1 cellular context compared by ENCODE assay signal in genomic region chr5:133225671-133226152, GRCh38.
A peak's percentile ranks its signal among the peaks of the same experiment; 100 is the strongest.
TF ChIP-seq lines count a peak whose summit lies in the region.

No MANE protein-coding gene starts in this region.

TF ChIP-seq in HEK293, 187 proteins besides CTCF, POLR2A, EP300 and RAD21 (continued from another document):
- no peak for TF ChIP-seq ZBTB49 (tag by site-specific recombination; IDR thresholded peaks at IDR 0.05; ENCODE audit: low read depth)
- TF ChIP-seq ZFP37 (tag by site-specific recombination; IDR thresholded peaks at IDR 0.05) = no peak
- TF ChIP-seq KLF10 (tag by site-specific recombination; IDR thresholded peaks at IDR 0.05) = no peak
- no peak for TF ChIP-seq SCRT1 (tag by site-specific recombination; IDR thresholded peaks at IDR 0.05; ENCODE audit: borderline replicate concordance)
- no peak for TF ChIP-seq ZSCAN4 (tag by site-specific recombination; IDR thresholded peaks at IDR 0.05)
- peak; percentile 16; the same call in 1 of the 2 replicates for TF ChIP-seq HIC1 (tag by site-specific recombination; IDR thresholded peaks at IDR 0.05)
- no peak for TF ChIP-seq ZFP41 (tag by site-specific recombination; IDR thresholded peaks at IDR 0.05; ENCODE audit: borderline replicate concordance)
- TF ChIP-seq IKZF3 (tag by site-specific recombination; IDR thresholded peaks at IDR 0.05) = no peak
- no peak for TF ChIP-seq ZBTB11 (tag by site-specific recombination; conservative IDR thresholded peaks at IDR 0.05; ENCODE audit: low read depth)
- no peak for TF ChIP-seq ZNF266 (tag by site-specific recombination; IDR thresholded peaks at IDR 0.05; ENCODE audit: low read depth)
- peak; percentile 53 for TF ChIP-seq PRDM6 (tag by site-specific recombination; IDR thresholded peaks at IDR 0.05)
- no peak for TF ChIP-seq ZNF513 (tag by site-specific recombination; IDR thresholded peaks at IDR 0.05)
- TF ChIP-seq ZSCAN30 (tag by site-specific recombination; IDR thresholded peaks at IDR 0.05) = 0 out of 2 replicates have a peak, but pooled peaks have one; percentile 13
- TF ChIP-seq PRDM1 (tag by site-specific recombination; IDR thresholded peaks at IDR 0.05) = no peak
- no peak for TF ChIP-seq ZNF792 (tag by site-specific recombination; IDR thresholded peaks at IDR 0.05)
- TF ChIP-seq ZNF488 (tag by site-specific recombination; IDR thresholded peaks at IDR 0.05) = no peak
- TF ChIP-seq OSR2 (tag by site-specific recombination; IDR thresholded peaks at IDR 0.05) = peak; percentile 60; the same call in 1 of the 2 replicates
- no peak for TF ChIP-seq PBX3 (CRISPR knock-in tag; IDR thresholded peaks at IDR 0.05)
- TF ChIP-seq ZNF704 (tag by site-specific recombination; IDR thresholded peaks at IDR 0.05) = no peak
- no peak for TF ChIP-seq ZNF473 (tag by site-specific recombination; IDR thresholded peaks at IDR 0.05)
- no peak for TF ChIP-seq HOXC10 (CRISPR knock-in tag; IDR thresholded peaks at IDR 0.05)
- TF ChIP-seq PATZ1 (tag by site-specific recombination; IDR thresholded peaks at IDR 0.05) = 0 out of 2 replicates have a peak, but pooled peaks have one; percentile 16
- TF ChIP-seq ZNF426 (tag by site-specific recombination; IDR thresholded peaks at IDR 0.05) = no peak
- no peak for TF ChIP-seq ZNF335 (tag by site-specific recombination; conservative IDR thresholded peaks at IDR 0.05)
- TF ChIP-seq ZNF621 (tag by site-specific recombination; IDR thresholded peaks at IDR 0.05) = no peak
- no peak for TF ChIP-seq ZNF202 (tag by site-specific recombination; IDR thresholded peaks at IDR 0.05; ENCODE audit: borderline replicate concordance)
- TF ChIP-seq FEZF1 (tag by site-specific recombination; IDR thresholded peaks at IDR 0.05) = peak; percentile 47; the same call in 1 of the 2 replicates
- no peak for TF ChIP-seq ZNF133 (tag by site-specific recombination; IDR thresholded peaks at IDR 0.05)
- TF ChIP-seq ZEB2 (tag by site-specific recombination; IDR thresholded peaks at IDR 0.05) = peak; percentile 75
- peak; percentile 86 for TF ChIP-seq ZNF629 (tag by site-specific recombination; IDR thresholded peaks at IDR 0.05)
- TF ChIP-seq EGR2 (tag by site-specific recombination; IDR thresholded peaks at IDR 0.05; ENCODE audit: low read depth) = no peak
- peak; percentile 47; the same call in 1 of the 2 replicates for TF ChIP-seq ZNF366 (tag by site-specific recombination; conservative IDR thresholded peaks at IDR 0.05)
- TF ChIP-seq ZNF132 (tag by site-specific recombination; IDR thresholded peaks at IDR 0.05; ENCODE audit: borderline replicate concordance) = no peak
- peak; percentile 83 for TF ChIP-seq ZBTB17 (tag by site-specific recombination; IDR thresholded peaks at IDR 0.05)
